ENCODE assay signal across 8 cellular contexts in genomic region chr16:1771072-1771863, GRCh38. TPM values are rescaled to one million over a fixed set of nuclear protein-coding genes. Genes with fewer than 3 reads are reported as not detected.
DNase-seq lines count a peak whose midpoint lies in the region; ATAC-seq and TF ChIP-seq lines count a peak whose summit lies in the region.

NME3 (minus strand) TSS chr16:1771543; CDS start chr16:1771534, 9 bp downstream.

- POLR2A ChIA-PET in OCI-LY7 (lab: Charles Lee): interaction anchor here (0.6 to 1.9 kb wide), 2 partner anchors 11 to 55 kb away, joined by 3 to 9 read pairs; partner anchors contain the start of genes NUBP2 and SPSB3

- peak within 1 kb of the TSS; percentile 95 to 100 for H3K4me3 Mint-ChIP-seq in activated T-cell treated with anti-CD3 and anti-CD28 coated beads, Interleukin-2, amount 50 U/mL, for 72 hours

- peaks cover 26% of the 10 kb centered on the region; the same call in 1 of the 2 replicates for H3K79me2 ChIP-seq in OCI-LY7 (ENCODE audit: insufficient read depth, low read depth, low read length)

- CTCF ChIA-PET in OCI-LY7 (lab: Charles Lee; ENCODE audit: unreplicated experiment): no interaction called here

- H3K27ac ChIP-seq in OCI-LY7 (ENCODE audit: low read depth, low read length, poor library complexity, severe bottlenecking) (peak within 1 kb of the TSS; percentile 89), esophagus muscularis mucosa (replicated peaks in 1 of 4) (peak within 1 kb of the TSS; percentile 87 to 95 (median 90))

- BruUV-seq in OCI-LY7 (replicated peaks; lab: Mats Ljungman, UMichigan): no TSS peak

- H3K27me3 Mint-ChIP-seq in activated T-cell treated with anti-CD3 and anti-CD28 coated beads, Interleukin-2, amount 50 U/mL, for 72 hours (ENCODE audit: low read depth): no peaks in the 10 kb centered on the region

- no peak for DNase-seq in AG09309 (ENCODE audit: low read depth)
- DNase-seq in OCI-LY7 (ENCODE audit: low spot score): peak; percentile 77
- DNase-seq in activated T-cell treated with anti-CD3 and anti-CD28 coated beads, Interleukin-2, amount 50 U/mL, for 72 hours: peak; percentile 87 to 91
- peak; percentile 97 for DNase-seq in esophagus muscularis mucosa (ENCODE audit: extremely low spot score)
- DNase-seq in myocyte (ENCODE audit: low read depth): peak; percentile 72
- peak; percentile 53 to 60 for DNase-seq in stimulated activated CD8-positive, alpha-beta memory T cell treated with anti-CD3 and anti-CD28 coated beads, Interleukin-7, amount 100 ng/mL, for 1 hour (ENCODE audit: low read depth in 2 of 2)
- no peak for DNase-seq in NCI-H524 (lab: John Stamatoyannopoulos, UW)

- H3K36me3 Mint-ChIP-seq in activated T-cell treated with anti-CD3 and anti-CD28 coated beads, Interleukin-2, amount 50 U/mL, for 72 hours (ENCODE audit: insufficient read depth in 2 of 2): peaks cover 4 to 9% of the 10 kb centered on the region in 2 donors

- H3K9me3 Mint-ChIP-seq in activated T-cell treated with anti-CD3 and anti-CD28 coated beads, Interleukin-2, amount 50 U/mL, for 72 hours: no peaks in the 10 kb centered on the region

- H3K4me1 Mint-ChIP-seq in activated T-cell treated with anti-CD3 and anti-CD28 coated beads, Interleukin-2, amount 50 U/mL, for 72 hours (ENCODE audit: low read depth): peaks cover 14% of the 10 kb centered on the region

- H3K27me3 ChIP-seq in esophagus muscularis mucosa: no peaks in the 10 kb centered on the region

- H3K4me2 ChIP-seq in OCI-LY7 (ENCODE audit: low read length): peak within 1 kb of the TSS; percentile 100

- H3K9me3 ChIP-seq in OCI-LY7 (ENCODE audit: low read length) (no peaks in the 10 kb centered on the region), esophagus muscularis mucosa (no peaks in the 10 kb centered on the region)

- 0% methylated on average over 14 of the region's 91 CpGs for WGBS in esophagus muscularis mucosa

- intact Hi-C loops in OCI-LY7 (cut with micrococcal nuclease; ENCODE audit: unreplicated experiment) (loop anchor here (5.0 kb wide), 1 partner anchor 159 kb away; the partner anchor contains the start of genes CRAMP1 and IFT140), esophagus muscularis mucosa (cut with DNase I) (loop anchor here (5.0 kb wide), 2 partner anchors 64 to 159 kb away; partner anchors contain the start of genes CRAMP1, IFT140 and MAPK8IP3)

- H3K27ac Mint-ChIP-seq in activated T-cell treated with anti-CD3 and anti-CD28 coated beads, Interleukin-2, amount 50 U/mL, for 72 hours: peak within 1 kb of the TSS; percentile 95

- no peak for TF ChIP-seq POLR2A in esophagus muscularis mucosa (IDR thresholded peaks at IDR 0.05; ENCODE audit: low read depth)

- no peaks in the 10 kb centered on the region for H3K9me2 ChIP-seq in OCI-LY7 (ENCODE audit: insufficient read depth, low read length)

- peaks cover 65% of the 10 kb centered on the region for H3K36me3 ChIP-seq in OCI-LY7 (ENCODE audit: insufficient read depth, low read length)
- H3K36me3 ChIP-seq in esophagus muscularis mucosa: peaks cover 27 to 51% (median 50%) of the 10 kb centered on the region in 4 donors

- ATAC-seq in GM19463 (IDR thresholded peaks at IDR 0.05; ENCODE audit: unreplicated experiment): peak; percentile 37
- ATAC-seq in activated T-cell treated with anti-CD3 and anti-CD28 coated beads, Interleukin-2, amount 50 U/mL, for 72 hours (replicated peaks in 1 of 2): peak; percentile 55 to 65

- peak within 1 kb of the TSS; percentile 40; the same call in 1 of the 2 replicates for H2AFZ ChIP-seq in OCI-LY7 (ENCODE audit: low read length)

- no peak for TF ChIP-seq CTCF in AG09309 (IDR thresholded peaks at IDR 0.05; ENCODE audit: control insufficient read depth, insufficient read depth, low read depth, low read length, missing control alignments)
- TF ChIP-seq CTCF in OCI-LY7 (conservative IDR thresholded peaks at IDR 0.05; ENCODE audit: low read length): no peak
- TF ChIP-seq CTCF in esophagus muscularis mucosa (IDR thresholded peaks at IDR 0.05): no peak

- TF ChIP-seq EP300 in esophagus muscularis mucosa (IDR thresholded peaks at IDR 0.05): no peak

- H3K4me1 ChIP-seq in OCI-LY7 (ENCODE audit: insufficient read depth, low read length, poor library complexity, severe bottlenecking) (peaks cover 23% of the 10 kb centered on the region), esophagus muscularis mucosa (peaks cover 36 to 64% (median 55%) of the 10 kb centered on the region in 4 donors)

- H4K20me1 ChIP-seq in OCI-LY7 (ENCODE audit: insufficient read depth, low read length): no peaks in the 10 kb centered on the region

- H3K4me3 ChIP-seq in AG09309 (ENCODE audit: control insufficient read depth, low read depth, low read length) (peak within 1 kb of the TSS; percentile 50), OCI-LY7 (ENCODE audit: low read depth, low read length, poor library complexity, severe bottlenecking) (peak within 1 kb of the TSS; percentile 98), esophagus muscularis mucosa (peak within 1 kb of the TSS; percentile 72 to 100 (median 88))

RNA-seq across cellular contexts. Expression of gene NME3, which starts in this region (rescaled TPM):
- total RNA-seq in OCI-LY7 (2014; rRNA removed; shearing (Covaris generic)): 38.2 and 54.5 TPM in 2 replicates
- total RNA-seq in OCI-LY7 (2022): 30.6 and 34.8 TPM in 2 replicates
- total RNA-seq in activated T-cell treated with anti-CD3 and anti-CD28 coated beads, Interleukin-2, amount 50 U/mL, for 72 hours: 10 to 100 TPM; 55.0 to 56.1 TPM
- 100 to 1,000 TPM in 1 of 4 donors, 10 to 100 TPM in 3; 64.8 to 101 (median 83.7) TPM for total RNA-seq in esophagus muscularis mucosa
- total RNA-seq in myocyte: 51.2 and 61.2 TPM in 2 replicates
- polyA plus RNA-seq in myocyte (2012): 56.2 TPM

Comparison
In these comparisons a context has a peak if more than half of its experiments do, and no peak if none do; other contexts are left out.
1. DNase-seq: peak in OCI-LY7 (single experiment), activated T-cell treated with anti-CD3 and anti-CD28 coated beads, Interleukin-2, amount 50 U/mL, for 72 hours (2 of 2), esophagus muscularis mucosa (single experiment), myocyte (single experiment) and stimulated activated CD8-positive, alpha-beta memory T cell treated with anti-CD3 and anti-CD28 coated beads, Interleukin-7, amount 100 ng/mL, for 1 hour (2 of 2); none in AG09309 (single experiment) and NCI-H524 (0 of 2).
2. Peak in every context shown above with its lines, with median percentiles within 50 percentile points of each other: H3K4me3 ChIP-seq.